2 cellular contexts compared by ENCODE assay signal in the genomic region with DNA sequence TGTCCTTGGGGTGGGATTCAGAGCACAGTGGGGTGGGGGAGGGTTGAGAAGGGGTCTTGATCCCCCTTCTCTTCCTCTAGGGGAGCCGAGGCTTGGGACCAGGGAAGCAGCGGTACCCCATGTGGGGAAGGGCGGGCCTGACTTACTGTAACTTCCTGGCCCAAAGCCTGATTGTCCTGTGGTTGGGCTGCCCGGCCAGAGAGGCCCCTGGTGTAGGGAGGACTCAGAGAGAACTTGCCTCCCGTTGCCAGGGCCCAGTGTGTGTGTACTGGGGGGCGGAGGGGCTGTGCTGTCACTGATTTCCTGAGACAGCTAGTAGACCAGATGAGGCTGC.
TF ChIP-seq lines count a peak whose summit lies in the region.

No MANE protein-coding gene starts in this region.

TF ChIP-seq in SK-N-SH treated with all-trans-retinoic acid at 6 μM for 48 hours, 23 proteins besides CTCF, POLR2A, EP300 and RAD21:
- TF ChIP-seq, protein P1, sequence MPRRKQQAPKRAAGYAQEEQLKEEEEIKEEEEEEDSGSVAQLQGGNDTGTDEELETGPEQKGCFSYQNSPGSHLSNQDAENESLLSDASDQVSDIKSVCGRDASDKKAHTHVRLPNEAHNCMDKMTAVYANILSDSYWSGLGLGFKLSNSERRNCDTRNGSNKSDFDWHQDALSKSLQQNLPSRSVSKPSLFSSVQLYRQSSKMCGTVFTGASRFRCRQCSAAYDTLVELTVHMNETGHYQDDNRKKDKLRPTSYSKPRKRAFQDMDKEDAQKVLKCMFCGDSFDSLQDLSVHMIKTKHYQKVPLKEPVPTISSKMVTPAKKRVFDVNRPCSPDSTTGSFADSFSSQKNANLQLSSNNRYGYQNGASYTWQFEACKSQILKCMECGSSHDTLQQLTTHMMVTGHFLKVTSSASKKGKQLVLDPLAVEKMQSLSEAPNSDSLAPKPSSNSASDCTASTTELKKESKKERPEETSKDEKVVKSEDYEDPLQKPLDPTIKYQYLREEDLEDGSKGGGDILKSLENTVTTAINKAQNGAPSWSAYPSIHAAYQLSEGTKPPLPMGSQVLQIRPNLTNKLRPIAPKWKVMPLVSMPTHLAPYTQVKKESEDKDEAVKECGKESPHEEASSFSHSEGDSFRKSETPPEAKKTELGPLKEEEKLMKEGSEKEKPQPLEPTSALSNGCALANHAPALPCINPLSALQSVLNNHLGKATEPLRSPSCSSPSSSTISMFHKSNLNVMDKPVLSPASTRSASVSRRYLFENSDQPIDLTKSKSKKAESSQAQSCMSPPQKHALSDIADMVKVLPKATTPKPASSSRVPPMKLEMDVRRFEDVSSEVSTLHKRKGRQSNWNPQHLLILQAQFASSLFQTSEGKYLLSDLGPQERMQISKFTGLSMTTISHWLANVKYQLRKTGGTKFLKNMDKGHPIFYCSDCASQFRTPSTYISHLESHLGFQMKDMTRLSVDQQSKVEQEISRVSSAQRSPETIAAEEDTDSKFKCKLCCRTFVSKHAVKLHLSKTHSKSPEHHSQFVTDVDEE (CRISPR knock-in tag; IDR thresholded peaks at IDR 0.05): no peak
- no peak for TF ChIP-seq ZNF565 (CRISPR knock-in tag; conservative IDR thresholded peaks at IDR 0.05; ENCODE audit: low read depth)
- no peak for TF ChIP-seq ZNF8 (CRISPR knock-in tag; IDR thresholded peaks at IDR 0.05)
- no peak for TF ChIP-seq POU6F1 (CRISPR knock-in tag; IDR thresholded peaks at IDR 0.05; ENCODE audit: borderline replicate concordance, low read depth)
- TF ChIP-seq TCF4 (CRISPR knock-in tag; IDR thresholded peaks at IDR 0.05; ENCODE audit: borderline replicate concordance): no peak
- TF ChIP-seq GLIS3 (CRISPR knock-in tag; IDR thresholded peaks at IDR 0.05): no peak
- TF ChIP-seq, protein P2, sequence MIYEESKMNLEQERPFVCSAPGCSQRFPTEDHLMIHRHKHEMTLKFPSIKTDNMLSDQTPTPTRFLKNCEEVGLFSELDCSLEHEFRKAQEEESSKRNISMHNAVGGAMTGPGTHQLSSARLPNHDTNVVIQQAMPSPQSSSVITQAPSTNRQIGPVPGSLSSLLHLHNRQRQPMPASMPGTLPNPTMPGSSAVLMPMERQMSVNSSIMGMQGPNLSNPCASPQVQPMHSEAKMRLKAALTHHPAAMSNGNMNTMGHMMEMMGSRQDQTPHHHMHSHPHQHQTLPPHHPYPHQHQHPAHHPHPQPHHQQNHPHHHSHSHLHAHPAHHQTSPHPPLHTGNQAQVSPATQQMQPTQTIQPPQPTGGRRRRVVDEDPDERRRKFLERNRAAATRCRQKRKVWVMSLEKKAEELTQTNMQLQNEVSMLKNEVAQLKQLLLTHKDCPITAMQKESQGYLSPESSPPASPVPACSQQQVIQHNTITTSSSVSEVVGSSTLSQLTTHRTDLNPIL (CRISPR knock-in tag; IDR thresholded peaks at IDR 0.05; ENCODE audit: low read depth): no peak
- TF ChIP-seq ZFP30 (CRISPR knock-in tag; IDR thresholded peaks at IDR 0.05): no peak
- TF ChIP-seq ISL1 (CRISPR knock-in tag; IDR thresholded peaks at IDR 0.05): no peak
- TF ChIP-seq ZC3H10 (CRISPR knock-in tag; IDR thresholded peaks at IDR 0.05): 0 out of 2 replicates have a peak, but pooled peaks have one; percentile 35
- no peak for TF ChIP-seq PPARA (CRISPR knock-in tag; IDR thresholded peaks at IDR 0.05; ENCODE audit: borderline replicate concordance)
- TF ChIP-seq BACH2 (CRISPR knock-in tag; IDR thresholded peaks at IDR 0.05; ENCODE audit: borderline replicate concordance): no peak
- peak; percentile 75; the same call in 1 of the 2 replicates for TF ChIP-seq PATZ1 (CRISPR knock-in tag; IDR thresholded peaks at IDR 0.05; ENCODE audit: borderline replicate concordance)
- no peak for TF ChIP-seq TOX (CRISPR knock-in tag; IDR thresholded peaks at IDR 0.05; ENCODE audit: borderline replicate concordance)
TF ChIP-seq in SK-N-SH treated with all-trans-retinoic acid at 6 μM for 48 hours: peak in this region for 2.

TF ChIP-seq in H1, 55 proteins besides CTCF, POLR2A, EP300 and RAD21 (continued from another document):
- TF ChIP-seq E2F6 (IDR thresholded peaks at IDR 0.05): no peak
- TF ChIP-seq TBP (IDR thresholded peaks at IDR 0.05; ENCODE audit: low read depth, low read length): no peak
- TF ChIP-seq CEBPB (IDR thresholded peaks at IDR 0.05; ENCODE audit: low read depth, low read length): no peak
- TF ChIP-seq PHF8 (conservative IDR thresholded peaks at IDR 0.05; ENCODE audit: low read depth, low read length): no peak
- no peak for TF ChIP-seq RNF2 (IDR thresholded peaks at IDR 0.05; ENCODE audit: borderline replicate concordance, low read depth, low read length, missing control alignments, poor library complexity, severe bottlenecking)
- no peak for TF ChIP-seq HDAC6 (IDR thresholded peaks at IDR 0.05; ENCODE audit: low read depth, low read length)
- TF ChIP-seq CREB1 (IDR thresholded peaks at IDR 0.05): no peak
- TF ChIP-seq, protein P3, sequence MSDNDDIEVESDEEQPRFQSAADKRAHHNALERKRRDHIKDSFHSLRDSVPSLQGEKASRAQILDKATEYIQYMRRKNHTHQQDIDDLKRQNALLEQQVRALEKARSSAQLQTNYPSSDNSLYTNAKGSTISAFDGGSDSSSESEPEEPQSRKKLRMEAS (IDR thresholded peaks at IDR 0.05): no peak
- TF ChIP-seq GABPA (IDR thresholded peaks at IDR 0.05; ENCODE audit: borderline replicate concordance, insufficient read depth, low read length): no peak
- no peak for TF ChIP-seq BACH1 (IDR thresholded peaks at IDR 0.05; ENCODE audit: low read length)
- TF ChIP-seq CBX8 (IDR thresholded peaks at IDR 0.05; ENCODE audit: borderline replicate concordance, low read depth, low read length): no peak
- no peak for TF ChIP-seq SRF (IDR thresholded peaks at IDR 0.05; ENCODE audit: low read depth, low read length)
